ENCODE assay signal across 1 cellular context in genomic region chr10:17084258-17084657, GRCh38.
TF ChIP-seq lines count a peak whose summit lies in the region.

No MANE protein-coding gene starts in this region.

TF ChIP-seq in IMR-90, 13 proteins besides CTCF, POLR2A, EP300 and RAD21:
- TF ChIP-seq USF2 (IDR thresholded peaks at IDR 0.05; ENCODE audit: low read depth, low read length) (no peak), NFE2L2 (IDR thresholded peaks at IDR 0.05; ENCODE audit: low read depth, low read length) (no peak), ELK1 (IDR thresholded peaks at IDR 0.05; ENCODE audit: borderline replicate concordance, low read depth, low read length) (no peak), RFX5 (IDR thresholded peaks at IDR 0.05; ENCODE audit: low read depth, low read length) (no peak), BHLHE40 (IDR thresholded peaks at IDR 0.05; ENCODE audit: low read depth, low read length) (no peak), SMC3 (IDR thresholded peaks at IDR 0.05; ENCODE audit: low read depth, low read length) (no peak), MAZ (IDR thresholded peaks at IDR 0.05; ENCODE audit: borderline replicate concordance, low read depth, low read length) (no peak), CEBPB (IDR thresholded peaks at IDR 0.05; ENCODE audit: low read depth, low read length) (no peak), CHD1 (IDR thresholded peaks at IDR 0.05; ENCODE audit: low read depth, low read length) (no peak), MAFK (IDR thresholded peaks at IDR 0.05; ENCODE audit: low read depth, low read length) (no peak), RCOR1 (IDR thresholded peaks at IDR 0.05; ENCODE audit: insufficient replicate concordance, low read length) (no peak), FOS (IDR thresholded peaks at IDR 0.05; ENCODE audit: low read depth, low read length) (no peak), MXI1 (IDR thresholded peaks at IDR 0.05; ENCODE audit: borderline replicate concordance, low read depth, low read length) (no peak)
TF ChIP-seq in IMR-90: peak in this region for 0.
